18 cellular contexts compared by ENCODE assay signal in genomic region chrX:123476636-123477219, GRCh38.
DNase-seq lines count a peak whose midpoint lies in the region; ATAC-seq, FAIRE-seq and TF ChIP-seq lines count a peak whose summit lies in the region.
"Had no signal": no experiment of that assay in that cellular context is flagged by ENCODE, and none has a peak within 500 bp of the region (broad histone marks: within the 10 kb centered on the region; RNA-seq: fewer than 3 reads in every experiment).

No MANE protein-coding gene starts in this region.

- no peak overlapping the region for H2BK120ac ChIP-seq in neuronal stem cell (ENCODE audit: low read depth, low read length)

- no peak overlapping the region for H2BK12ac ChIP-seq in neuronal stem cell (ENCODE audit: low read length)

- H3K14ac ChIP-seq in neuronal stem cell (ENCODE audit: low read length): no peak overlapping the region

- H3K27me3 ChIP-seq in K562 (ENCODE audit: control insufficient read depth in 2 of 2, insufficient read depth in 2 of 2, low read length in 2 of 2): no peaks in the 10 kb centered on the region
- H3K27me3 ChIP-seq in neuronal stem cell (ENCODE audit: control insufficient read depth in 3 of 3, insufficient read depth in 3 of 3, low read depth in 1 of 3, low read length in 3 of 3): no peaks in the 10 kb centered on the region

- no peak for FAIRE-seq in K562 (lab: Jason Lieb, UNC)
- FAIRE-seq: GM12892 had no signal

- H3K9ac ChIP-seq in K562 (ENCODE audit: insufficient read depth in 1 of 2, low read depth in 2 of 2, low read length in 2 of 2) (no peak overlapping the region), neuronal stem cell (ENCODE audit: low read depth, low read length, poor library complexity) (no peak overlapping the region)

- in situ Hi-C loops in K562 (cut with MboI): no loop called here
- in situ Hi-C loops in GM13977 (cut with MboI; ENCODE audit: low pct_unique_long_range_greater_than_20kb, low sequenced_read_pairs, unreplicated experiment): no loop called here

- no peaks in the 10 kb centered on the region for H3K36me3 Mint-ChIP-seq in stimulated activated naive B cell treated with anti-CD40 and anti-IgM and Interleukin-4, amounts not matched to agents 10 μg/mL and 1 μg/mL and 100 μg/mL, for 72 hours

- TF ChIP-seq POLR2A in K562 (conservative IDR thresholded peaks at IDR 0.05): no peak

- no peak overlapping the region for H2AK5ac ChIP-seq in neuronal stem cell (ENCODE audit: low read depth, low read length)

- H3K27me3 Mint-ChIP-seq in stimulated activated naive B cell treated with anti-CD40 and anti-IgM and Interleukin-4, amounts not matched to agents 10 μg/mL and 1 μg/mL and 100 μg/mL, for 72 hours: no peaks in the 10 kb centered on the region

- 34% methylated on average over 5 of the region's 5 CpGs for WGBS in K562 (ENCODE audit: insufficient coverage, low coverage, missing lambda C conversion rate)
- WGBS in neuronal stem cell (ENCODE audit: extremely low coverage in 2 of 2, insufficient read length in 2 of 2, insufficient replicate concordance in 1 of 2), 2 donors: no CpG with 5 or more reads among the region's 5 CpGs

- peak overlapping the region; percentile 17 for H4K8ac ChIP-seq in neuronal stem cell (ENCODE audit: low read depth, low read length)

- no peak overlapping the region for H3K27ac ChIP-seq in K562 (ENCODE audit: extremely low read depth, low read depth, low read length)
- no peak overlapping the region for H3K27ac ChIP-seq in neuronal stem cell (replicated peaks; ENCODE audit: low read length)
- H3K27ac ChIP-seq: A549 had no signal

- no peak overlapping the region for H3K18ac ChIP-seq in neuronal stem cell (ENCODE audit: low read length)

- POLR2A ChIA-PET in K562 (lab: Yijun Ruan, JAX): no interaction called here

- H3K9me1 ChIP-seq in K562 (ENCODE audit: control insufficient read depth, insufficient read depth, low read length): no peaks in the 10 kb centered on the region

- no peak for TF ChIP-seq EP300 in K562 (IDR thresholded peaks at IDR 0.05; ENCODE audit: low read length)

- no peaks in the 10 kb centered on the region for H3K9me3 Mint-ChIP-seq in stimulated activated naive B cell treated with anti-CD40 and anti-IgM and Interleukin-4, amounts not matched to agents 10 μg/mL and 1 μg/mL and 100 μg/mL, for 72 hours

- no peak overlapping the region for H2BK5ac ChIP-seq in neuronal stem cell (ENCODE audit: low read length)

- H2AFZ ChIP-seq in K562 (ENCODE audit: low read depth, low read length): no peak overlapping the region
- H2AFZ ChIP-seq in neuronal stem cell (ENCODE audit: low read length): no peak overlapping the region

- H4K20me1 ChIP-seq in K562 (replicated peaks; ENCODE audit: control insufficient read depth, insufficient read depth, low read length): no peaks in the 10 kb centered on the region

- BruUV-seq in K562 (replicated peaks; lab: Mats Ljungman, UMichigan): no TSS peak

- TF ChIP-seq RAD21 in K562 (CRISPR knock-in tag; conservative IDR thresholded peaks at IDR 0.05 in 1 of 2, IDR thresholded peaks at IDR 0.05 in 1 of 2): no peak

- H3K79me1 ChIP-seq in neuronal stem cell (ENCODE audit: low read depth, low read length): no peaks in the 10 kb centered on the region

- H3K4ac ChIP-seq in neuronal stem cell (ENCODE audit: low read length): no peak overlapping the region

- H3K9me3 ChIP-seq in K562 (replicated peaks; ENCODE audit: control insufficient read depth, insufficient read depth, low read depth, low read length) (no peaks in the 10 kb centered on the region), neuronal stem cell (replicated peaks in 1 of 2; ENCODE audit: control insufficient read depth in 2 of 2, insufficient read depth in 1 of 2, low read depth in 1 of 2, low read length in 2 of 2) (no peaks in the 10 kb centered on the region)
- H3K9me3 ChIP-seq: A549 had no signal

- H3K4me3 ChIP-seq in K562: no peak overlapping the region
- H3K4me3 ChIP-seq in neuronal stem cell (ENCODE audit: low read length in 2 of 2): no peak overlapping the region
- H3K4me3 ChIP-seq: A549 had no signal

- intact Hi-C loops in K562 (cut with micrococcal nuclease): no loop called here

- peak; percentile 28 for DNase-seq in ELF-1 (ENCODE audit: low read depth, low spot score)
- peak; percentile 12 for DNase-seq in M059J (ENCODE audit: low read depth)
- DNase-seq in K562 (ENCODE audit: extremely low read depth in 1 of 4, low spot score in 3 of 4): no peak
- DNase-seq in neuronal stem cell (ENCODE audit: low spot score): no peak
- DNase-seq in germinal center (ENCODE audit: low spot score): no peak
- DNase-seq in stimulated activated naive B cell treated with anti-CD40 and anti-IgM and Interleukin-4, amounts not matched to agents 10 μg/mL and 1 μg/mL and 100 μg/mL, for 72 hours: no peak
- DNase-seq in GM13977 (ENCODE audit: low spot score): no peak
- DNase-seq: Calu3, DMS79, H7, NCI-H1436 treated with DMSO at 0.1 percent for 48 hours, NCI-H2081 treated with DMSO at 0.1 percent for 48 hours, NCI-H226, NCI-H526 had no signal

- no peak overlapping the region for H3K27ac Mint-ChIP-seq in stimulated activated naive B cell treated with anti-CD40 and anti-IgM and Interleukin-4, amounts not matched to agents 10 μg/mL and 1 μg/mL and 100 μg/mL, for 72 hours

- TF ChIP-seq CTCF in K562 (IDR thresholded peaks at IDR 0.05 in 2 of 3, conservative IDR thresholded peaks at IDR 0.05 in 1 of 3; ENCODE audit: insufficient read depth in 2 of 3, low read depth in 1 of 3, low read length in 3 of 3): no peak
- TF ChIP-seq CTCF in GM13977 (IDR thresholded peaks at IDR 0.05; ENCODE audit: extremely low read depth, insufficient read depth, missing control alignments): no peak

- no peak overlapping the region for H3K23ac ChIP-seq in neuronal stem cell (ENCODE audit: low read depth, low read length, poor library complexity)

- CTCF ChIA-PET in K562 (lab: Yijun Ruan, JAX; ENCODE audit: low intra/inter-chr PET ratio): no interaction called here

- H3K4me1 ChIP-seq in K562 (replicated peaks in 1 of 2; ENCODE audit: control insufficient read depth in 2 of 2, insufficient read depth in 2 of 2, low read length in 2 of 2) (no peaks in the 10 kb centered on the region; a peak in 1 of 5 replicates), neuronal stem cell (ENCODE audit: control insufficient read depth in 2 of 2, insufficient read depth in 1 of 2, low read depth in 1 of 2, low read length in 2 of 2) (peaks cover 0 to 4% of the 10 kb centered on the region in 2 donors)
- H3K4me1 ChIP-seq: A549 had no signal

- H4K91ac ChIP-seq in neuronal stem cell (ENCODE audit: low read depth, low read length, poor library complexity): no peak overlapping the region

- H3K4me2 ChIP-seq in K562 (ENCODE audit: insufficient read depth, low read length) (no peak overlapping the region), neuronal stem cell (ENCODE audit: insufficient read depth, low read length, poor library complexity, severe bottlenecking) (no peak overlapping the region)
- H3K4me2 ChIP-seq: A549 had no signal

- no peaks in the 10 kb centered on the region for H3K4me1 Mint-ChIP-seq in stimulated activated naive B cell treated with anti-CD40 and anti-IgM and Interleukin-4, amounts not matched to agents 10 μg/mL and 1 μg/mL and 100 μg/mL, for 72 hours

- no peak overlapping the region for H2BK15ac ChIP-seq in neuronal stem cell (ENCODE audit: low read length)

- H3K36me3 ChIP-seq in K562 (ENCODE audit: control insufficient read depth, insufficient read depth, low read length) (no peaks in the 10 kb centered on the region), neuronal stem cell (replicated peaks in 1 of 2; ENCODE audit: control insufficient read depth in 2 of 2, insufficient read depth in 2 of 2, low read length in 2 of 2) (no peaks in the 10 kb centered on the region)

- peak; percentile 78 for ATAC-seq in K562
- ATAC-seq in stimulated activated naive B cell treated with anti-CD40 and anti-IgM and Interleukin-4, amounts not matched to agents 10 μg/mL and 1 μg/mL and 100 μg/mL, for 72 hours (replicated peaks): no peak
- no peak for ATAC-seq in GM18861 (IDR thresholded peaks at IDR 0.05; ENCODE audit: unreplicated experiment)
- ATAC-seq: SK-N-SH treated with all-trans-retinoic acid at 6 μM for 48 hours had no signal

- H3K79me2 ChIP-seq in K562 (ENCODE audit: control insufficient read depth, insufficient read depth, low read length): no peaks in the 10 kb centered on the region

- no peak overlapping the region for H3K4me3 Mint-ChIP-seq in stimulated activated naive B cell treated with anti-CD40 and anti-IgM and Interleukin-4, amounts not matched to agents 10 μg/mL and 1 μg/mL and 100 μg/mL, for 72 hours

TF ChIP-seq in K562, 482 proteins besides CTCF, POLR2A, EP300 and RAD21:
- TF ChIP-seq HMBOX1 (IDR thresholded peaks at IDR 0.05) (0 out of 2 replicates have a peak, but pooled peaks have one; percentile 21), ELK3 (CRISPR knock-in tag; IDR thresholded peaks at IDR 0.05) (no peak)

Comparison
In these comparisons a context has a peak if more than half of its experiments do, and no peak if none do; other contexts are left out.
1. DNase-seq: peak in ELF-1 (single experiment) and M059J (single experiment); none in K562 (0 of 4), neuronal stem cell (single experiment), germinal center (single experiment), stimulated activated naive B cell treated with anti-CD40 and anti-IgM and Interleukin-4, amounts not matched to agents 10 μg/mL and 1 μg/mL and 100 μg/mL, for 72 hours (single experiment) and GM13977 (single experiment).